In genomic region chr1:93629101-93630059, GRCh38 we compare ENCODE assay signal across 8 cellular contexts. TPM values are rescaled to one million over a fixed set of nuclear protein-coding genes. Genes with fewer than 3 reads are reported as not detected.
A peak's percentile ranks its signal among the peaks of the same experiment; 100 is the strongest.
DNase-seq lines count a peak whose midpoint lies in the region; ATAC-seq, FAIRE-seq and TF ChIP-seq lines count a peak whose summit lies in the region.

No MANE protein-coding gene starts in this region.

- intact Hi-C loops in right lobe of liver (cut with DNase I) (loop anchor here (5.0 kb wide), 1 partner anchor 183 kb away; no protein-coding TSS in a partner anchor), thyroid gland (cut with DNase I) (loop anchor here (5.0 to 10.0 kb wide), 4 partner anchors 55 to 215 kb away; partner anchors contain the start of gene BCAR3)

- H3K27me3 Mint-ChIP-seq in GM23338 (ENCODE audit: insufficient read depth, low read depth, poor library complexity): no peaks in the 10 kb centered on the region

- H3K36me3 Mint-ChIP-seq in GM23338 (ENCODE audit: low read depth): peaks cover 10% of the 10 kb centered on the region; the same call in 2 of the 3 replicates

- ATAC-seq in GM23338 (peak; percentile 85), right lobe of liver (peak; percentile 91 to 95 (median 94)), HG02763 (IDR thresholded peaks at IDR 0.05; ENCODE audit: unreplicated experiment) (no peak)

- peaks cover 10% of the 10 kb centered on the region; the same call in 2 of the 3 replicates for H3K4me1 Mint-ChIP-seq in GM23338

- WGBS in right lobe of liver (ENCODE audit: insufficient coverage, low coverage, low lambda C conversion rate, missing lambda C conversion rate): 38% methylated on average over 9 of the region's 9 CpGs
- WGBS in thyroid gland, 2 donors: 58% methylated on average over 9 of the region's 9 CpGs

- no peaks in the 10 kb centered on the region for H4K20me1 ChIP-seq in GM23338 (replicated peaks; ENCODE audit: insufficient read depth)

- peaks cover 5% of the 10 kb centered on the region for H3K9me3 Mint-ChIP-seq in GM23338

- H3K4me2 ChIP-seq in GM23338: no peak overlapping the region

- H3K9me2 ChIP-seq in GM23338 (ENCODE audit: insufficient read depth): no peaks in the 10 kb centered on the region

- TF ChIP-seq POLR2A in right lobe of liver (IDR thresholded peaks at IDR 0.05) (no peak), thyroid gland (IDR thresholded peaks at IDR 0.05) (no peak)

- H3K27me3 ChIP-seq in GM23338 (ENCODE audit: insufficient read depth) (no peaks in the 10 kb centered on the region), right lobe of liver (no peaks in the 10 kb centered on the region), thyroid gland (no peaks in the 10 kb centered on the region)

- no peak overlapping the region for H3K4me3 ChIP-seq in GM23338
- no peak overlapping the region for H3K4me3 ChIP-seq in right lobe of liver
- H3K4me3 ChIP-seq in thyroid gland (replicated peaks in 1 of 3): no peak overlapping the region

- no peaks in the 10 kb centered on the region for H3K36me3 ChIP-seq in GM23338 (ENCODE audit: insufficient read depth)
- no peaks in the 10 kb centered on the region for H3K36me3 ChIP-seq in right lobe of liver
- no peaks in the 10 kb centered on the region for H3K36me3 ChIP-seq in thyroid gland

- 0 out of 2 replicates have a peak, but pooled peaks cover 6% of the 10 kb centered on the region for H3K4me1 ChIP-seq in GM23338 (ENCODE audit: insufficient read depth)
- H3K4me1 ChIP-seq in right lobe of liver: no peaks in the 10 kb centered on the region
- H3K4me1 ChIP-seq in thyroid gland: peaks cover 3 to 6% of the 10 kb centered on the region in 2 donors

- TF ChIP-seq CTCF in GM23338 (conservative IDR thresholded peaks at IDR 0.05; ENCODE audit: low read depth in 2 of 2) (peak; percentile 95 to 99), right lobe of liver (IDR thresholded peaks at IDR 0.05) (peak; percentile 76 to 93 (median 79)), thyroid gland (IDR thresholded peaks at IDR 0.05) (peak; percentile 29 to 95 (median 76))

- no peak overlapping the region for H3K4me3 Mint-ChIP-seq in GM23338

- no peaks in the 10 kb centered on the region; the same call in none of the 2 replicates for H3K79me2 ChIP-seq in GM23338 (replicated peaks; ENCODE audit: insufficient read depth)

- H2AFZ ChIP-seq in GM23338: no peak overlapping the region

- no peaks in the 10 kb centered on the region for H3K9me3 ChIP-seq in right lobe of liver
- no peaks in the 10 kb centered on the region for H3K9me3 ChIP-seq in thyroid gland

- DNase-seq in DMS153 (lab: John Stamatoyannopoulos, UW) (peak; percentile 48), GM23338 (ENCODE audit: low spot score) (peak; percentile 90), NCI-H1694 treated with DMSO at 0.1 percent for 48 hours (lab: John Stamatoyannopoulos, UW) (peak; percentile 84), T follicular helper cell (ENCODE audit: low read depth) (peak; percentile 12), right lobe of liver (peak in 1 of 3 donors; percentile 51), thyroid gland (peak; percentile 38 to 44)

- no peaks in the 10 kb centered on the region for H3F3A ChIP-seq in GM23338 (replicated peaks; ENCODE audit: low read depth)

- no peak overlapping the region for H3K27ac Mint-ChIP-seq in GM23338

- no peak overlapping the region for H3K27ac ChIP-seq in GM23338 (ENCODE audit: low read depth)
- no peak overlapping the region for H3K27ac ChIP-seq in right lobe of liver
- H3K27ac ChIP-seq in thyroid gland: no peak overlapping the region

- FAIRE-seq in colon (lab: Jason Lieb, UNC): peak; percentile 94

TF ChIP-seq in GM23338, 12 proteins besides CTCF, POLR2A, EP300 and RAD21:
- TF ChIP-seq, protein P1, sequence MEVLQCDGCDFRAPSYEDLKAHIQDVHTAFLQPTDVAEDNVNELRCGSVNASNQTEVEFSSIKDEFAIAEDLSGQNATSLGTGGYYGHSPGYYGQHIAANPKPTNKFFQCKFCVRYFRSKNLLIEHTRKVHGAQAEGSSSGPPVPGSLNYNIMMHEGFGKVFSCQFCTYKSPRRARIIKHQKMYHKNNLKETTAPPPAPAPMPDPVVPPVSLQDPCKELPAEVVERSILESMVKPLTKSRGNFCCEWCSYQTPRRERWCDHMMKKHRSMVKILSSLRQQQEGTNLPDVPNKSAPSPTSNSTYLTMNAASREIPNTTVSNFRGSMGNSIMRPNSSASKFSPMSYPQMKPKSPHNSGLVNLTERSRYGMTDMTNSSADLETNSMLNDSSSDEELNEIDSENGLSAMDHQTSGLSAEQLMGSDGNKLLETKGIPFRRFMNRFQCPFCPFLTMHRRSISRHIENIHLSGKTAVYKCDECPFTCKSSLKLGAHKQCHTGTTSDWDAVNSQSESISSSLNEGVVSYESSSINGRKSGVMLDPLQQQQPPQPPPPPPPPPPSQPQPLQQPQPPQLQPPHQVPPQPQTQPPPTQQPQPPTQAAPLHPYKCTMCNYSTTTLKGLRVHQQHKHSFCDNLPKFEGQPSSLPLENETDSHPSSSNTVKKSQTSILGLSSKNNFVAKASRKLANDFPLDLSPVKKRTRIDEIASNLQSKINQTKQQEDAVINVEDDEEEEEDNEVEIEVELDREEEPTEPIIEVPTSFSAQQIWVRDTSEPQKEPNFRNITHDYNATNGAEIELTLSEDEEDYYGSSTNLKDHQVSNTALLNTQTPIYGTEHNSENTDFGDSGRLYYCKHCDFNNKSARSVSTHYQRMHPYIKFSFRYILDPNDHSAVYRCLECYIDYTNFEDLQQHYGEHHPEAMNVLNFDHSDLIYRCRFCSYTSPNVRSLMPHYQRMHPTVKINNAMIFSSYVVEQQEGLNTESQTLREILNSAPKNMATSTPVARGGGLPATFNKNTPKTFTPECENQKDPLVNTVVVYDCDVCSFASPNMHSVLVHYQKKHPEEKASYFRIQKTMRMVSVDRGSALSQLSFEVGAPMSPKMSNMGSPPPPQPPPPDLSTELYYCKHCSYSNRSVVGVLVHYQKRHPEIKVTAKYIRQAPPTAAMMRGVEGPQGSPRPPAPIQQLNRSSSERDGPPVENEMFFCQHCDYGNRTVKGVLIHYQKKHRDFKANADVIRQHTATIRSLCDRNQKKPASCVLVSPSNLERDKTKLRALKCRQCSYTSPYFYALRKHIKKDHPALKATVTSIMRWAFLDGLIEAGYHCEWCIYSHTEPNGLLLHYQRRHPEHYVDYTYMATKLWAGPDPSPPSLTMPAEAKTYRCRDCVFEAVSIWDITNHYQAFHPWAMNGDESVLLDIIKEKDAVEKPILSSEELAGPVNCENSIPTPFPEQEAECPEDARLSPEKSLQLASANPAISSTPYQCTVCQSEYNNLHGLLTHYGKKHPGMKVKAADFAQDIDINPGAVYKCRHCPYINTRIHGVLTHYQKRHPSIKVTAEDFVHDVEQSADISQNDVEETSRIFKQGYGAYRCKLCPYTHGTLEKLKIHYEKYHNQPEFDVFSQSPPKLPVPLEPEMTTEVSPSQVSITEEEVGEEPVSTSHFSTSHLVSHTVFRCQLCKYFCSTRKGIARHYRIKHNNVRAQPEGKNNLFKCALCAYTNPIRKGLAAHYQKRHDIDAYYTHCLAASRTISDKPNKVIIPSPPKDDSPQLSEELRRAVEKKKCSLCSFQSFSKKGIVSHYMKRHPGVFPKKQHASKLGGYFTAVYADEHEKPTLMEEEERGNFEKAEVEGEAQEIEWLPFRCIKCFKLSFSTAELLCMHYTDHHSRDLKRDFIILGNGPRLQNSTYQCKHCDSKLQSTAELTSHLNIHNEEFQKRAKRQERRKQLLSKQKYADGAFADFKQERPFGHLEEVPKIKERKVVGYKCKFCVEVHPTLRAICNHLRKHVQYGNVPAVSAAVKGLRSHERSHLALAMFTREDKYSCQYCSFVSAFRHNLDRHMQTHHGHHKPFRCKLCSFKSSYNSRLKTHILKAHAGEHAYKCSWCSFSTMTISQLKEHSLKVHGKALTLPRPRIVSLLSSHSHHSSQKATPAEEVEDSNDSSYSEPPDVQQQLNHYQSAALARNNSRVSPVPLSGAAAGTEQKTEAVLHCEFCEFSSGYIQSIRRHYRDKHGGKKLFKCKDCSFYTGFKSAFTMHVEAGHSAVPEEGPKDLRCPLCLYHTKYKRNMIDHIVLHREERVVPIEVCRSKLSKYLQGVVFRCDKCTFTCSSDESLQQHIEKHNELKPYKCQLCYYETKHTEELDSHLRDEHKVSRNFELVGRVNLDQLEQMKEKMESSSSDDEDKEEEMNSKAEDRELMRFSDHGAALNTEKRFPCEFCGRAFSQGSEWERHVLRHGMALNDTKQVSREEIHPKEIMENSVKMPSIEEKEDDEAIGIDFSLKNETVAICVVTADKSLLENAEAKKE (CRISPR knock-in tag; IDR thresholded peaks at IDR 0.05): no peak
- TF ChIP-seq POLR2AphosphoS5 (IDR thresholded peaks at IDR 0.05; ENCODE audit: low read depth): no peak
- TF ChIP-seq, protein P2, sequence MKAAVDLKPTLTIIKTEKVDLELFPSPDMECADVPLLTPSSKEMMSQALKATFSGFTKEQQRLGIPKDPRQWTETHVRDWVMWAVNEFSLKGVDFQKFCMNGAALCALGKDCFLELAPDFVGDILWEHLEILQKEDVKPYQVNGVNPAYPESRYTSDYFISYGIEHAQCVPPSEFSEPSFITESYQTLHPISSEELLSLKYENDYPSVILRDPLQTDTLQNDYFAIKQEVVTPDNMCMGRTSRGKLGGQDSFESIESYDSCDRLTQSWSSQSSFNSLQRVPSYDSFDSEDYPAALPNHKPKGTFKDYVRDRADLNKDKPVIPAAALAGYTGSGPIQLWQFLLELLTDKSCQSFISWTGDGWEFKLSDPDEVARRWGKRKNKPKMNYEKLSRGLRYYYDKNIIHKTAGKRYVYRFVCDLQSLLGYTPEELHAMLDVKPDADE (IDR thresholded peaks at IDR 0.05): no peak
- no peak for TF ChIP-seq NANOG (IDR thresholded peaks at IDR 0.05; ENCODE audit: borderline replicate concordance)

RNA-seq across cellular contexts. Expression of gene BCAR3, which starts 52.3 kb away (rescaled TPM):
- total RNA-seq in GM23338 (2014; rRNA removed; shearing (Covaris generic)): 9.7 and 10.5 TPM in 2 replicates
- 5.4 and 5.5 TPM in 2 replicates for polyA plus RNA-seq in GM23338 (2016; fragmentation: Nextera tagmentation; extraction: Ambion mirVana)
- total RNA-seq in right lobe of liver (10 to 100 TPM in 3 of 6 experiments, 1 to 10 TPM in 3; 7.6 to 19.8 (median 12.9) TPM), thyroid gland (10 to 100 TPM; 29.6 to 46.7 (median 37.0) TPM)
